Comparison of ENCODE assay signal across 17 cellular contexts in the genomic region with DNA sequence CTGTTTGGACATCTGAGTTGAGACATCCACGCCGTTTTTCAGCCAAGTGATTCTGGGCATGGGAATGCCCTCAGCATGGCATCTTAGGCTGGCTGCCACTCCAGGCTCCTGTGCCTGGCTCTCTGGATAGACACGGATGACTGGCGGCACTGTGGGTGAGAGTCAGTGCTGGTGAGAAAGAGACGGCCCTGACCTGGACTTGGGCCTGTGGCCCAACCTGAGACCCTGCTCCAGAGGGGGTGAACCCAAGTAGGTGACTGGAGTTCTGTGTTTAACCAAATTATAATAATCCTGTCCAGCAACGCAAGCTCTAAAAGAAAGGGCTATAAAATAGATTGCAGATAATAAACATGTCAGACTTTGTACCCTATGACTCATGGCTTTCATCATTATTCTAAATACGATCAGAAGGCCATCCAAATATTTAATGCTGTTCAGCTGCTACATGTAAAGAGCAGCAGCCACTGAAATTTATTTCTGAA.
DNase-seq lines count a peak whose midpoint lies in the region; ATAC-seq and TF ChIP-seq lines count a peak whose summit lies in the region.
"Had no signal": no experiment of that assay in that cellular context is flagged by ENCODE, and none has a peak within 500 bp of the region (broad histone marks: within the 10 kb centered on the region; RNA-seq: fewer than 3 reads in every experiment).

No MANE protein-coding gene starts in this region.

- POLR2A ChIA-PET in HCT116 (lab: Charles Lee): no interaction called here
- POLR2A ChIA-PET in GM10248 (lab: Yijun Ruan, JAX): no interaction called here

- BruUV-seq in HCT116 (replicated peaks; lab: Mats Ljungman, UMichigan): no TSS peak

- H3K4me3 ChIP-seq in HCT116 (replicated peaks in 1 of 2; ENCODE audit: low read depth in 1 of 2, low read length in 2 of 2) (peak overlapping the region in 1 of 2 experiments; percentile 5; a peak in 1 of 4 replicates), RWPE2 (ENCODE audit: severe bottlenecking) (no peak overlapping the region), fibroblast of the aortic adventitia (ENCODE audit: low read depth, low read length) (no peak overlapping the region)
- H3K4me3 ChIP-seq: lower lobe of right lung, spleen had no signal

- H3K27ac ChIP-seq in HCT116 (ENCODE audit: low read depth, low read length) (no peak overlapping the region; the same call in 1 of the 2 replicates), RWPE2 (ENCODE audit: poor library complexity, severe bottlenecking) (peak overlapping the region; percentile 97)
- H3K27ac ChIP-seq: HL-60, lower lobe of right lung, spleen had no signal

- peak; percentile 46 for ATAC-seq in HCT116
- peak; percentile 15; the same call in 2 of the 3 replicates for ATAC-seq in RWPE2 (ENCODE audit: low read depth)
- no peak for ATAC-seq in stimulated activated memory B cell treated with anti-CD40 and anti-IgM and Interleukin-4, amounts not matched to agents 10 μg/mL and 1 μg/mL and 100 μg/mL, for 72 hours
- ATAC-seq: lower lobe of right lung had no signal

- H3K27ac Mint-ChIP-seq in stimulated activated memory B cell treated with anti-CD40 and anti-IgM and Interleukin-4, amounts not matched to agents 10 μg/mL and 1 μg/mL and 100 μg/mL, for 72 hours: peak overlapping the region; percentile 41
- H3K27ac Mint-ChIP-seq: activated T-helper 1 cell treated with anti-CD3 and anti-CD28 coated beads, Interleukin-12 subunit alpha, Interleukin-12 subunit beta, Interleukin-2, Interleukin-4 antibody, amounts not matched to agents 30 ng/mL and 10 ng/mL and 1 ng/mL, durations not matched to agents 14 hours and 24 hours and 36 hours; CD4-positive, alpha-beta memory T cell; T-helper 1 cell treated with Interleukin-12 subunit alpha and Interleukin-12 subunit beta and Interleukin-4 antibody, amounts not matched to agents 30 μg/mL and 1 μg/mL, for 36 hours had no signal

- CTCF ChIA-PET in HCT116 (lab: Charles Lee) (interaction anchor here (3.0 kb wide), 1 partner anchor 22 kb away, joined by 11 read pairs; no protein-coding TSS in a partner anchor), GM10248 (lab: Yijun Ruan, JAX) (interaction anchor here (1.4 to 1.7 kb wide), 4 partner anchors 15 to 23 kb away, joined by 3 to 5 read pairs (median 4); no protein-coding TSS in a partner anchor)

- intact Hi-C loops in HCT116 (cut with micrococcal nuclease): no loop called here

- no peaks in the 10 kb centered on the region for H4K20me1 ChIP-seq in HCT116 (ENCODE audit: insufficient read depth)

- no peak for TF ChIP-seq POLR2A in HCT116 (IDR thresholded peaks at IDR 0.05; ENCODE audit: borderline replicate concordance, extremely low read depth, insufficient read depth, insufficient read length)

- no peak overlapping the region for H3K4me3 Mint-ChIP-seq in stimulated activated memory B cell treated with anti-CD40 and anti-IgM and Interleukin-4, amounts not matched to agents 10 μg/mL and 1 μg/mL and 100 μg/mL, for 72 hours
- H3K4me3 Mint-ChIP-seq: activated T-helper 1 cell treated with anti-CD3 and anti-CD28 coated beads, Interleukin-12 subunit alpha, Interleukin-12 subunit beta, Interleukin-2, Interleukin-4 antibody, amounts not matched to agents 30 ng/mL and 10 ng/mL and 1 ng/mL, durations not matched to agents 14 hours and 24 hours and 36 hours; CD4-positive, alpha-beta memory T cell; T-helper 1 cell treated with Interleukin-12 subunit alpha and Interleukin-12 subunit beta and Interleukin-4 antibody, amounts not matched to agents 30 μg/mL and 1 μg/mL, for 36 hours had no signal

- no peaks in the 10 kb centered on the region for H3K9me3 ChIP-seq in HCT116 (ENCODE audit: control insufficient read depth in 1 of 2, insufficient read depth in 1 of 2, low read depth in 1 of 2, low read length in 2 of 2)
- H3K9me3 ChIP-seq in RWPE2 (ENCODE audit: severe bottlenecking): no peaks in the 10 kb centered on the region
- H3K9me3 ChIP-seq: lower lobe of right lung, spleen had no signal

- no peaks in the 10 kb centered on the region for H3K79me2 ChIP-seq in HCT116 (ENCODE audit: insufficient read depth, low read length)

- H3K4me2 ChIP-seq in HCT116 (ENCODE audit: low read length): peak overlapping the region; percentile 55

- no peaks in the 10 kb centered on the region for H3K9me3 Mint-ChIP-seq in stimulated activated memory B cell treated with anti-CD40 and anti-IgM and Interleukin-4, amounts not matched to agents 10 μg/mL and 1 μg/mL and 100 μg/mL, for 72 hours
- H3K9me3 Mint-ChIP-seq: activated T-helper 1 cell treated with anti-CD3 and anti-CD28 coated beads, Interleukin-12 subunit alpha, Interleukin-12 subunit beta, Interleukin-2, Interleukin-4 antibody, amounts not matched to agents 30 ng/mL and 10 ng/mL and 1 ng/mL, durations not matched to agents 14 hours and 24 hours and 36 hours; CD4-positive, alpha-beta memory T cell; T-helper 1 cell treated with Interleukin-12 subunit alpha and Interleukin-12 subunit beta and Interleukin-4 antibody, amounts not matched to agents 30 μg/mL and 1 μg/mL, for 36 hours had no signal

- H3K36me3 ChIP-seq in HCT116 (ENCODE audit: control insufficient read depth in 1 of 2, insufficient read depth in 2 of 2, low read length in 2 of 2) (no peaks in the 10 kb centered on the region), RWPE2 (ENCODE audit: low read depth) (no peaks in the 10 kb centered on the region)
- H3K36me3 ChIP-seq: lower lobe of right lung, spleen had no signal

- H3K27me3 Mint-ChIP-seq in stimulated activated memory B cell treated with anti-CD40 and anti-IgM and Interleukin-4, amounts not matched to agents 10 μg/mL and 1 μg/mL and 100 μg/mL, for 72 hours: peaks cover 24% of the 10 kb centered on the region

- no peak overlapping the region for H3K9ac ChIP-seq in HCT116 (ENCODE audit: low read length)

- H3K27me3 ChIP-seq in HCT116 (ENCODE audit: insufficient read depth, low read length) (no peaks in the 10 kb centered on the region), RWPE2 (ENCODE audit: insufficient read depth, poor library complexity, severe bottlenecking) (no peaks in the 10 kb centered on the region)
- H3K27me3 ChIP-seq: spleen had no signal

- no peak for DNase-seq in HCT116 (ENCODE audit: low read depth, low spot score)
- peak; percentile 45 for DNase-seq in RWPE2 (ENCODE audit: low spot score)
- peak; percentile 35 for DNase-seq in fibroblast of the aortic adventitia (ENCODE audit: low read depth)
- DNase-seq in NCI-H2171 treated with DMSO at 0.1 percent for 48 hours (lab: John Stamatoyannopoulos, UW): no peak
- no peak for DNase-seq in GM10248 (ENCODE audit: extremely low spot score)
- DNase-seq in AG08396 (ENCODE audit: low spot score): no peak
- DNase-seq in activated T-cell treated with anti-CD3 and anti-CD28 coated beads for 4 hours: no peak
- DNase-seq: activated CD4-positive, alpha-beta T cell treated with anti-CD3 and anti-CD28 coated beads, Interleukin-2, amount 50 U/mL, for 1 hour; aorta; CD4-positive, alpha-beta memory T cell; lower lobe of right lung; OCI-M1; spleen had no signal

- no peak for TF ChIP-seq RAD21 in HCT116 (IDR thresholded peaks at IDR 0.05; ENCODE audit: low read depth)

- no peaks in the 10 kb centered on the region for H3K9me2 ChIP-seq in HCT116 (ENCODE audit: insufficient read depth)

- TF ChIP-seq CTCF in HCT116 (IDR thresholded peaks at IDR 0.05 in 2 of 3, conservative IDR thresholded peaks at IDR 0.05 in 1 of 3; ENCODE audit: borderline replicate concordance in 1 of 3, insufficient read depth in 1 of 3, low read depth in 2 of 3, low read length in 2 of 3) (no peak), RWPE2 (IDR thresholded peaks at IDR 0.05; ENCODE audit: poor library complexity, severe bottlenecking) (no peak), fibroblast of the aortic adventitia (IDR thresholded peaks at IDR 0.05; ENCODE audit: insufficient read depth, low read length) (no peak), GM10248 (IDR thresholded peaks at IDR 0.05; ENCODE audit: control extremely low read depth, extremely low read depth, low read depth, missing control alignments) (no peak)

- H3K36me3 Mint-ChIP-seq in stimulated activated memory B cell treated with anti-CD40 and anti-IgM and Interleukin-4, amounts not matched to agents 10 μg/mL and 1 μg/mL and 100 μg/mL, for 72 hours: no peaks in the 10 kb centered on the region
- H3K36me3 Mint-ChIP-seq: CD4-positive, alpha-beta memory T cell had no signal

- H3K4me1 ChIP-seq in HCT116 (ENCODE audit: control insufficient read depth in 1 of 2, insufficient read depth in 2 of 2, low read length in 2 of 2) (peaks cover 21 to 43% of the 10 kb centered on the region in 2 experiments), RWPE2 (ENCODE audit: insufficient read depth, poor library complexity, severe bottlenecking) (peaks cover 52% of the 10 kb centered on the region)
- H3K4me1 ChIP-seq: spleen had no signal

- H3K4me1 Mint-ChIP-seq in stimulated activated memory B cell treated with anti-CD40 and anti-IgM and Interleukin-4, amounts not matched to agents 10 μg/mL and 1 μg/mL and 100 μg/mL, for 72 hours: no peaks in the 10 kb centered on the region

- RAD21 ChIA-PET in HCT116 (lab: Charles Lee; ENCODE audit: low non-redundant PET in 1 of 2, low total read pairs in 2 of 2, uncharacterized antibody in 2 of 2, unreplicated experiment in 2 of 2): no interaction called here

- no peak overlapping the region for H2AFZ ChIP-seq in HCT116 (ENCODE audit: low read depth, low read length, poor library complexity, severe bottlenecking)

TF ChIP-seq in HCT116, 20 proteins besides CTCF, POLR2A, EP300 and RAD21:
- TF ChIP-seq SRF (IDR thresholded peaks at IDR 0.05; ENCODE audit: low read depth): no peak
- TF ChIP-seq JUND (IDR thresholded peaks at IDR 0.05): peak; percentile 34; the same call in 1 of the 2 replicates
- TF ChIP-seq SIN3A (IDR thresholded peaks at IDR 0.05; ENCODE audit: low read depth): no peak
- TF ChIP-seq FOSL1 (IDR thresholded peaks at IDR 0.05; ENCODE audit: low read depth): peak; percentile 61
- no peak for TF ChIP-seq SP1 (IDR thresholded peaks at IDR 0.05; ENCODE audit: low read depth)
TF ChIP-seq in HCT116: peak in this region for 2.

Comparison
In these comparisons a context has a peak if more than half of its experiments do, and no peak if none do; other contexts are left out.
1. DNase-seq: peak in RWPE2 (single experiment) and fibroblast of the aortic adventitia (single experiment); none in HCT116 (single experiment), NCI-H2171 treated with DMSO at 0.1 percent for 48 hours (single experiment), GM10248 (single experiment), AG08396 (single experiment) and activated T-cell treated with anti-CD3 and anti-CD28 coated beads for 4 hours (single experiment).